In the genomic region with DNA sequence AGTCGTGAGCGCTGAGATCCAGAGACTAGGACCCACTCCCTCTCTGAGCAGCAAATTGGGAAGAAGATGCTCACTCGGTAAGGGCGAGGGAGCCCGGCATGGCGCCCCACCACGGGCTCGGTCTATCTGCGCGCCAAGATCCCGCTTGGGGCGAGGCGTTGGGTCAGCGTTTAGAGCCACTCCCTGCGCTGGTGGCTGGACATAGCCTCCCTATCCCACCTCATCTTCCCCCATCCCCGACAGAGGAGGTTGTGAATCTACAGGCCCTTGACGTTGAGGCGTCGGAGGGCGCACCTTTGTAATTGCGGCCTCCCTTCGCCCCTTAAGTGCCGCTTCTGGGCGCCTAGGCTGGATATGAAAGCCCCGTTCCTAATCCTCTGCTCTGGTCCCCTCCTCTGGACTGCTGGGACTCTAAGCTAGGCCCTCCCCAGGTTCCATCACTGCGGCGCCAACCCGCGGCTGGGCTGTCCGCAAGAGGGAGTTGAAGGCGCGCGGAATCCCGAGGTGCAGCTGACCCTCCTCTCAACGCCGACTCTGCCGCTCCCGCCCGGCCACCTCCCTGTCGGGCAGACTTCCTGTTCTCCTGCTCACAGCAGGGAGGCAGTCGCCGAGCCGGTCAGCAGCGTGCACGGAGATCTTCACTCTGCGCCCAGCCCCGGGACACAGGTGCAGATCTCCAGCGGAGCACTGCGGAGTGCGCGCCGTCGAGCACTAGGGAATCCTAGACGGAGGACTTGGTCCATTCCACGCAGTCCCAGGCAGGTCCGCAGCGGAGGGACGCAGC, we compare ENCODE assay signal across 18 cellular contexts. TPM values are rescaled to one million over a fixed set of nuclear protein-coding genes. Genes with fewer than 3 reads are reported as not detected.
DNase-seq lines count a peak whose midpoint lies in the region; TF ChIP-seq lines count a peak whose summit lies in the region.
"Had no signal": no experiment of that assay in that cellular context is flagged by ENCODE, and none has a peak within 500 bp of the region (broad histone marks: within the 10 kb centered on the region; RNA-seq: fewer than 3 reads in every experiment).

No MANE protein-coding gene starts in this region.

- H3K4me1 Mint-ChIP-seq in endodermal cell (peaks cover 4% of the 10 kb centered on the region), nephron progenitor cell (peaks cover 91% of the 10 kb centered on the region)

- H3K27me3 ChIP-seq in endodermal cell (ENCODE audit: control insufficient read depth, insufficient read depth, low read length, poor library complexity, severe bottlenecking) (peaks cover 100% of the 10 kb centered on the region), mammary epithelial cell (ENCODE audit: insufficient read depth, low read length) (peaks cover 55% of the 10 kb centered on the region)

- DNase-seq in AG10803 (ENCODE audit: low read depth) (peak; percentile 59), endodermal cell (peak; percentile 94), nephron progenitor cell (peak; percentile 77), UCSD-AML1 (lab: John Stamatoyannopoulos, UW; ENCODE audit: unreplicated experiment) (no peak), NCI-H1105 (lab: John Stamatoyannopoulos, UW) (no peak), mammary epithelial cell (no peak), T-helper 9 cell (no peak)
- DNase-seq: BE2C; dermis blood vessel endothelial cell; IMR-90; psoas muscle; stimulated activated CD4-positive, alpha-beta T cell treated with anti-CD3 and anti-CD28 coated beads, Interleukin-2, amount 100 ng/mL, for 24 hours; stimulated activated CD8-positive, alpha-beta memory T cell treated with anti-CD3 and anti-CD28 coated beads, Interleukin-4, amount 100 ng/mL, for 48 hours had no signal

- H3K9me3 Mint-ChIP-seq in endodermal cell (no peaks in the 10 kb centered on the region), nephron progenitor cell (no peaks in the 10 kb centered on the region)

- WGBS in endodermal cell (ENCODE audit: insufficient coverage in 1 of 2, insufficient read length in 1 of 2), 2 experiments: 3 to 4% methylated on average over 24 to 58 of the region's 58 CpGs
- 14% methylated on average over 26 of the region's 58 CpGs for WGBS in mammary epithelial cell (ENCODE audit: low coverage, missing lambda C conversion rate)

- H3K4me3 Mint-ChIP-seq in endodermal cell: no peak overlapping the region
- H3K4me3 Mint-ChIP-seq in nephron progenitor cell: peak overlapping the region; percentile 99

- in situ Hi-C loops in mammary epithelial cell (cut with MboI; ENCODE audit: low sequenced_read_pairs in 2 of 2): no loop called here

- no TSS peak for BruUV-seq in mammary epithelial cell (replicated peaks; lab: Mats Ljungman, UMichigan)

- POLR2A ChIA-PET in HEK293 (lab: Yijun Ruan, JAX): no interaction called here

- H3K36me3 ChIP-seq in HEK293 (ENCODE audit: control insufficient read depth in 2 of 2, insufficient read depth in 1 of 2, low read length in 2 of 2) (peaks cover 0 to 21% of the 10 kb centered on the region in 2 experiments; a peak in 1 of 3 replicates), endodermal cell (ENCODE audit: control insufficient read depth, insufficient read depth, low read length) (no peaks in the 10 kb centered on the region), mammary epithelial cell (ENCODE audit: insufficient read depth, low read length) (no peaks in the 10 kb centered on the region)
- H3K36me3 ChIP-seq: ascending aorta, BE2C, tibial nerve had no signal

- dilution Hi-C loops in mammary epithelial cell (cut with HindIII; ENCODE audit: low sequenced_read_pairs): no loop called here

- H2AFZ ChIP-seq in mammary epithelial cell (ENCODE audit: low read depth, low read length): no peak overlapping the region

- TF ChIP-seq CTCF in AG10803 (conservative IDR thresholded peaks at IDR 0.05; ENCODE audit: low read length) (no peak), HEK293 (tag by site-specific recombination; IDR thresholded peaks at IDR 0.05) (no peak), endodermal cell (conservative IDR thresholded peaks at IDR 0.05) (peak; percentile 45), nephron progenitor cell (IDR thresholded peaks at IDR 0.05) (no peak), mammary epithelial cell (conservative IDR thresholded peaks at IDR 0.05 in 1 of 2, IDR thresholded peaks at IDR 0.05 in 1 of 2; ENCODE audit: extremely low read depth in 1 of 2, insufficient read depth in 1 of 2, low read depth in 1 of 2, low read length in 2 of 2) (no peak)

- CTCF ChIA-PET in HEK293 (lab: Yijun Ruan, JAX) (interaction anchor here (0.7 kb wide), 1 partner anchor 10 kb away, joined by 3 read pairs; no protein-coding TSS in a partner anchor), mammary epithelial cell (lab: Charles Lee; ENCODE audit: low non-redundant PET) (no interaction called here)

- H3K9me3 ChIP-seq in HEK293 (ENCODE audit: control insufficient read depth, insufficient read depth, low read depth, low read length) (no peaks in the 10 kb centered on the region), endodermal cell (ENCODE audit: control insufficient read depth, low read length) (no peaks in the 10 kb centered on the region), mammary epithelial cell (replicated peaks; ENCODE audit: insufficient read depth, low read length) (no peaks in the 10 kb centered on the region)
- H3K9me3 ChIP-seq: ascending aorta, BE2C, psoas muscle, tibial nerve had no signal

- H3K27ac Mint-ChIP-seq in endodermal cell (no peak overlapping the region), nephron progenitor cell (peak overlapping the region; percentile 97)

- no peaks in the 10 kb centered on the region for H3K79me2 ChIP-seq in mammary epithelial cell (ENCODE audit: insufficient read depth, low read length)

- peaks cover 6% of the 10 kb centered on the region for H3K4me1 ChIP-seq in HEK293 (ENCODE audit: control insufficient read depth, insufficient read depth, low read length)
- peaks cover 3% of the 10 kb centered on the region for H3K4me1 ChIP-seq in endodermal cell (ENCODE audit: control insufficient read depth, insufficient read depth, low read length)
- H3K4me1 ChIP-seq in mammary epithelial cell (ENCODE audit: insufficient read depth, low read length): peaks cover 7% of the 10 kb centered on the region
- H3K4me1 ChIP-seq: BE2C, psoas muscle had no signal

- no peak overlapping the region for H3K27ac ChIP-seq in HEK293 (ENCODE audit: extremely low read depth, low read depth, low read length)
- no peak overlapping the region for H3K27ac ChIP-seq in endodermal cell (ENCODE audit: low read depth, low read length)
- no peak overlapping the region for H3K27ac ChIP-seq in mammary epithelial cell (ENCODE audit: insufficient read depth, low read depth, low read length)
- H3K27ac ChIP-seq: ascending aorta, psoas muscle, RWPE1, tibial nerve had no signal

- peak overlapping the region; percentile 67 for H3K4me3 ChIP-seq in AG10803 (ENCODE audit: low read length)
- peak overlapping the region; percentile 12 for H3K4me3 ChIP-seq in HEK293 (ENCODE audit: low read depth, low read length)
- no peak overlapping the region for H3K4me3 ChIP-seq in endodermal cell (ENCODE audit: low read length)
- no peak overlapping the region for H3K4me3 ChIP-seq in mammary epithelial cell (replicated peaks in 1 of 3; ENCODE audit: insufficient read depth in 1 of 3, low read depth in 2 of 3, low read length in 3 of 3)
- H3K4me3 ChIP-seq: ascending aorta, psoas muscle, tibial nerve had no signal

- intact Hi-C loops in mammary epithelial cell (cut with micrococcal nuclease): no loop called here

- no peak overlapping the region for H3K4me2 ChIP-seq in mammary epithelial cell (ENCODE audit: insufficient read depth, low read depth, low read length)

- H3K9ac ChIP-seq in endodermal cell (ENCODE audit: extremely low read depth, low read length, poor library complexity, severe bottlenecking) (no peak overlapping the region), mammary epithelial cell (ENCODE audit: insufficient read depth, low read length) (no peak overlapping the region)

- H3K36me3 Mint-ChIP-seq in endodermal cell (ENCODE audit: low read depth): no peaks in the 10 kb centered on the region
- H3K36me3 Mint-ChIP-seq in nephron progenitor cell (ENCODE audit: low read depth): peaks cover 18% of the 10 kb centered on the region

- peaks cover 100% of the 10 kb centered on the region for H3K27me3 Mint-ChIP-seq in endodermal cell (ENCODE audit: insufficient read depth)
- H3K27me3 Mint-ChIP-seq in nephron progenitor cell (ENCODE audit: low read depth, poor library complexity): peaks cover 6% of the 10 kb centered on the region

- no peaks in the 10 kb centered on the region for H4K20me1 ChIP-seq in mammary epithelial cell (ENCODE audit: insufficient read depth, low read length)

TF ChIP-seq in HEK293, 187 proteins besides CTCF, POLR2A, EP300 and RAD21 (continues in another document):
- TF ChIP-seq ZNF169 (tag by site-specific recombination; IDR thresholded peaks at IDR 0.05): no peak
- no peak for TF ChIP-seq ZNF138 (tag by site-specific recombination; IDR thresholded peaks at IDR 0.05; ENCODE audit: borderline replicate concordance)
- TF ChIP-seq ZNF548 (tag by site-specific recombination; IDR thresholded peaks at IDR 0.05): no peak
- TF ChIP-seq SCRT2 (tag by site-specific recombination; IDR thresholded peaks at IDR 0.05): no peak
- no peak for TF ChIP-seq ZNF19 (tag by site-specific recombination; IDR thresholded peaks at IDR 0.05; ENCODE audit: low read depth)

RNA-seq across cellular contexts. Expression of a gene that starts 16.1 kb away (rescaled TPM):
- total RNA-seq in endodermal cell (not detected), mammary epithelial cell (under 1 TPM in 1 of 2 donors, not detected in 1; 0.59 TPM)
- 45.1 TPM for polyA plus RNA-seq in endodermal cell (2013, experiment 1 of 2)
- 30.1 TPM for polyA plus RNA-seq in endodermal cell (2013, experiment 2 of 2)
- polyA plus RNA-seq in mammary epithelial cell: not detected
- polyA minus RNA-seq in mammary epithelial cell: not detected
- total RNA-seq: ascending aorta, IMR-90, psoas muscle had no signal

RNA-seq across cellular contexts. Expression of a gene that starts 27.2 kb away (rescaled TPM):
- total RNA-seq in endodermal cell: not detected
- 10.3 TPM for polyA plus RNA-seq in endodermal cell (2013, experiment 1 of 2)
- polyA plus RNA-seq in endodermal cell (2013, experiment 2 of 2): 7.2 TPM
- not detected for total RNA-seq in mammary epithelial cell
- polyA plus RNA-seq in mammary epithelial cell: not detected
- polyA minus RNA-seq in mammary epithelial cell: not detected
- total RNA-seq: ascending aorta; psoas muscle; T-helper 1 cell treated with Interleukin-12 subunit alpha and Interleukin-12 subunit beta and Interleukin-4 antibody, amounts not matched to agents 30 ng/mL and 1 ng/mL, for 36 hours had no signal

RNA-seq across cellular contexts. Expression of a gene that starts 31.4 kb away (rescaled TPM):
- not detected for total RNA-seq in endodermal cell
- polyA plus RNA-seq in endodermal cell (2013, experiment 1 of 2): 5.6 TPM
- polyA plus RNA-seq in endodermal cell (2013, experiment 2 of 2): 6.0 TPM
- total RNA-seq in mammary epithelial cell: not detected
- polyA plus RNA-seq in mammary epithelial cell: 0.67 TPM
- polyA minus RNA-seq in mammary epithelial cell: not detected

RNA-seq across cellular contexts. Expression of a gene that starts 37.5 kb away (rescaled TPM):
- total RNA-seq in endodermal cell (not detected), mammary epithelial cell (under 1 TPM; under 0.01 to 0.59 TPM)
- polyA plus RNA-seq in endodermal cell (2013, experiment 1 of 2): 14.4 TPM
- polyA plus RNA-seq in endodermal cell (2013, experiment 2 of 2): 10.0 TPM
- 0.49 TPM for polyA plus RNA-seq in mammary epithelial cell
- not detected for polyA minus RNA-seq in mammary epithelial cell

RNA-seq across cellular contexts. Expression of a gene that starts 48.7 kb away (rescaled TPM):
- total RNA-seq in endodermal cell: not detected
- polyA plus RNA-seq in endodermal cell (2013, experiment 1 of 2): 5.3 TPM
- polyA plus RNA-seq in endodermal cell (2013, experiment 2 of 2): 2.5 TPM
- not detected for total RNA-seq in mammary epithelial cell
- not detected for polyA plus RNA-seq in mammary epithelial cell
- not detected for polyA minus RNA-seq in mammary epithelial cell

Comparison
In these comparisons a context has a peak if more than half of its experiments do, and no peak if none do; other contexts are left out.
1. DNase-seq: peak in AG10803 (single experiment), endodermal cell (single experiment) and nephron progenitor cell (single experiment); none in UCSD-AML1 (single experiment), NCI-H1105 (single experiment), mammary epithelial cell (single experiment) and T-helper 9 cell (single experiment).
2. H3K4me3 ChIP-seq: peak in AG10803 (single experiment) and HEK293 (single experiment); none in endodermal cell (single experiment) and mammary epithelial cell (0 of 3).